ENCODE assay signal across 10 cellular contexts in the genomic region with DNA sequence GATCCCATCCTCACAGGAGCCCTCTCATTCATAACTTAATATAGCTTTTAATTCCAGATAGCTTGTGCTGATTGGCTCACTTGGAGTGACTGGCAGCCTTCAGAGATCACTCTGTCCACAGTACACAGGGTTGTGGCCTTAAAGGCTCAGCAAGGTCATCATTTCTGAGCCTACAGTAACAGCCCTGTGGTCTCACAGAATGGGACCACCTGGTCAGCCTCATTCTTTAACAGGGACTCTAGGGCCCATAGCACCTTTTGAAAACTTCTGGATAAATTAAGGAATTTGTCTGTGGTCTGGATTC. TPM values are rescaled to one million over a fixed set of nuclear protein-coding genes. Genes with fewer than 3 reads are reported as not detected.
DNase-seq lines count a peak whose midpoint lies in the region; ATAC-seq and TF ChIP-seq lines count a peak whose summit lies in the region.
"Had no signal": no experiment of that assay in that cellular context is flagged by ENCODE, and none has a peak within 500 bp of the region (broad histone marks: within the 10 kb centered on the region; RNA-seq: fewer than 3 reads in every experiment).

No MANE protein-coding gene starts in this region.

- peak in 1 of 2 donors; percentile 1 for ATAC-seq in activated naive CD4-positive, alpha-beta T cell treated with anti-CD3 and anti-CD28 coated beads, Interleukin-2, amount 50 U/mL, for 72 hours
- peak; percentile 47 for ATAC-seq in stimulated activated naive CD8-positive, alpha-beta T cell treated with anti-CD3 and anti-CD28 coated beads, Interleukin-15, amount 100 ng/mL, for 72 hours
- ATAC-seq in HG02642 (IDR thresholded peaks at IDR 0.05; ENCODE audit: poor library complexity, unreplicated experiment), result no peak

- H3K4me3 ChIP-seq in iPS-20b (ENCODE audit: low read length) (no peak overlapping the region), hepatocyte (no peak overlapping the region)

- no peaks in the 10 kb centered on the region for H3K36me3 ChIP-seq in iPS-20b (ENCODE audit: insufficient read depth, low read depth, low read length)
- H3K36me3 ChIP-seq in hepatocyte (replicated peaks; ENCODE audit: insufficient read depth, low read depth), result no peaks in the 10 kb centered on the region

- TF ChIP-seq CTCF in hepatocyte (IDR thresholded peaks at IDR 0.05; ENCODE audit: poor library complexity), result no peak

- peaks cover 1% of the 10 kb centered on the region for H3K36me3 Mint-ChIP-seq in T-helper 2 cell treated with Interferon-gamma antibody and Interleukin-4, amounts not matched to agents 5 μg/mL and 100 μg/mL, for 36 hours (ENCODE audit: low read depth)
- no peaks in the 10 kb centered on the region for H3K36me3 Mint-ChIP-seq in activated naive CD4-positive, alpha-beta T cell treated with anti-CD3 and anti-CD28 coated beads, Interleukin-2, amount 50 U/mL, for 72 hours

- no peaks in the 10 kb centered on the region for H3K27me3 Mint-ChIP-seq in T-helper 2 cell treated with Interferon-gamma antibody and Interleukin-4, amounts not matched to agents 5 μg/mL and 100 μg/mL, for 36 hours (ENCODE audit: low read depth)
- H3K27me3 Mint-ChIP-seq in stimulated activated naive CD8-positive, alpha-beta T cell treated with anti-CD3 and anti-CD28 coated beads, Interleukin-15, amount 100 ng/mL, for 72 hours, result no peaks in the 10 kb centered on the region

- H3K4me2 ChIP-seq in hepatocyte, result no peak overlapping the region

- no peaks in the 10 kb centered on the region for H3K9me3 Mint-ChIP-seq in T-helper 2 cell treated with Interferon-gamma antibody and Interleukin-4, amounts not matched to agents 5 μg/mL and 100 μg/mL, for 36 hours
- H3K9me3 Mint-ChIP-seq in activated naive CD4-positive, alpha-beta T cell treated with anti-CD3 and anti-CD28 coated beads, Interleukin-2, amount 50 U/mL, for 72 hours, result no peaks in the 10 kb centered on the region
- peaks cover 0 to 11% of the 10 kb centered on the region in 2 donors for H3K9me3 Mint-ChIP-seq in stimulated activated naive CD8-positive, alpha-beta T cell treated with anti-CD3 and anti-CD28 coated beads, Interleukin-15, amount 100 ng/mL, for 72 hours

- peak overlapping the region; percentile 73 for H3K4me3 Mint-ChIP-seq in T-helper 2 cell treated with Interferon-gamma antibody and Interleukin-4, amounts not matched to agents 5 μg/mL and 100 μg/mL, for 36 hours
- peak overlapping the region; percentile 59 to 81 for H3K4me3 Mint-ChIP-seq in stimulated activated naive CD8-positive, alpha-beta T cell treated with anti-CD3 and anti-CD28 coated beads, Interleukin-15, amount 100 ng/mL, for 72 hours

- H3K9me3 ChIP-seq in iPS-20b (ENCODE audit: insufficient read depth, low read depth, low read length), result no peaks in the 10 kb centered on the region
- H3K9me3 ChIP-seq in hepatocyte (ENCODE audit: low read depth), result no peaks in the 10 kb centered on the region

- no peaks in the 10 kb centered on the region for H3K79me2 ChIP-seq in hepatocyte

- peaks cover 69% of the 10 kb centered on the region for H3K4me1 Mint-ChIP-seq in T-helper 2 cell treated with Interferon-gamma antibody and Interleukin-4, amounts not matched to agents 5 μg/mL and 100 μg/mL, for 36 hours (ENCODE audit: low read depth)
- H3K4me1 Mint-ChIP-seq in stimulated activated naive CD8-positive, alpha-beta T cell treated with anti-CD3 and anti-CD28 coated beads, Interleukin-15, amount 100 ng/mL, for 72 hours, result peaks cover 84% of the 10 kb centered on the region

- no peaks in the 10 kb centered on the region for H3K9me2 ChIP-seq in hepatocyte (replicated peaks; ENCODE audit: insufficient read depth)

- H3K27ac ChIP-seq in iPS-20b (ENCODE audit: low read length), result no peak overlapping the region
- no peak overlapping the region for H3K27ac ChIP-seq in hepatocyte

- H3K27me3 ChIP-seq in iPS-20b (ENCODE audit: insufficient read depth, low read length) (no peaks in the 10 kb centered on the region), hepatocyte (no peaks in the 10 kb centered on the region)

- no peak overlapping the region for H2AFZ ChIP-seq in hepatocyte

- H3K9ac ChIP-seq in iPS-20b (ENCODE audit: low read depth, low read length), result peak overlapping the region; percentile 34; the same call in 1 of the 2 replicates

- H3K4me1 ChIP-seq in iPS-20b (ENCODE audit: insufficient read depth, low read length) (peaks cover 31% of the 10 kb centered on the region; the same call in 1 of the 2 replicates), hepatocyte (ENCODE audit: insufficient read depth) (peaks cover 19% of the 10 kb centered on the region)

- H4K20me1 ChIP-seq in hepatocyte (ENCODE audit: insufficient read depth, poor library complexity, severe bottlenecking), result no peaks in the 10 kb centered on the region

- peak overlapping the region; percentile 95 for H3K27ac Mint-ChIP-seq in T-helper 2 cell treated with Interferon-gamma antibody and Interleukin-4, amounts not matched to agents 5 μg/mL and 100 μg/mL, for 36 hours
- peak overlapping the region; percentile 91 to 96 for H3K27ac Mint-ChIP-seq in activated naive CD4-positive, alpha-beta T cell treated with anti-CD3 and anti-CD28 coated beads, Interleukin-2, amount 50 U/mL, for 72 hours
- peak overlapping the region; percentile 86 to 92 for H3K27ac Mint-ChIP-seq in stimulated activated naive CD8-positive, alpha-beta T cell treated with anti-CD3 and anti-CD28 coated beads, Interleukin-15, amount 100 ng/mL, for 72 hours

- no peak for DNase-seq in T-helper 2 cell treated with Interferon-gamma antibody and Interleukin-4, amounts not matched to agents 5 μg/mL and 100 μg/mL, for 36 hours (ENCODE audit: low spot score)
- DNase-seq in T-helper 2 cell, result no peak
- DNase-seq in activated naive CD4-positive, alpha-beta T cell treated with anti-CD3 and anti-CD28 coated beads, Interleukin-2, amount 50 U/mL, for 72 hours (ENCODE audit: low spot score in 2 of 2), result no peak
- peak in 1 of 2 donors; percentile 51 for DNase-seq in stimulated activated naive CD8-positive, alpha-beta T cell treated with anti-CD3 and anti-CD28 coated beads, Interleukin-15, amount 100 ng/mL, for 72 hours
- no peak for DNase-seq in hepatocyte (ENCODE audit: low spot score)
- no peak for DNase-seq in iPS-NIHi7 (ENCODE audit: extremely low spot score)
- DNase-seq: ACHN, NCI-H1092 treated with DMSO at 0.1 percent for 48 hours had no signal

RNA-seq across cellular contexts. Expression of a gene that starts 51.3 kb away (rescaled TPM):
- total RNA-seq in activated naive CD4-positive, alpha-beta T cell treated with anti-CD3 and anti-CD28 coated beads, Interleukin-2, amount 50 U/mL, for 72 hours, result 10 to 100 TPM; 27.3 to 70.4 TPM
- 77.6 and 85.1 TPM in 2 replicates for total RNA-seq in hepatocyte
- polyA plus RNA-seq in hepatocyte, result 266 and 285 TPM in 2 replicates
